Comparison of ENCODE assay signal across 16 cellular contexts in genomic region chr4:17029432-17029831, GRCh38.
DNase-seq lines count a peak whose midpoint lies in the region; ATAC-seq, FAIRE-seq and TF ChIP-seq lines count a peak whose summit lies in the region.
"Had no signal": no experiment of that assay in that cellular context is flagged by ENCODE, and none has a peak within 500 bp of the region (broad histone marks: within the 10 kb centered on the region; RNA-seq: fewer than 3 reads in every experiment).

No MANE protein-coding gene starts in this region.

- H3K79me2 ChIP-seq in keratinocyte (ENCODE audit: control insufficient read depth, insufficient read depth, low read length): no peaks in the 10 kb centered on the region

- H3K4me2 ChIP-seq in keratinocyte (ENCODE audit: control insufficient read depth, extremely low read depth, insufficient read depth, low read depth, low read length): no peak overlapping the region
- H3K4me2 ChIP-seq: BLaER1 had no signal

- POLR2A ChIA-PET in RWPE1 (lab: Yijun Ruan, JAX; ENCODE audit: low non-redundant PET): no interaction called here

- dilution Hi-C loops in keratinocyte (cut with MboI; ENCODE audit: extremely low pct_ligation_motif_present, low sequenced_read_pairs): no loop called here

- intact Hi-C loops in sciatic nerve (cut with DNase I) (loop anchor here (5.0 kb wide), 1 partner anchor 1047 kb away; no protein-coding TSS in a partner anchor), uterus (cut with DNase I; ENCODE audit: low total_unique reads) (no loop called here)

- H3K9me3 ChIP-seq in keratinocyte (ENCODE audit: control insufficient read depth, low read depth, low read length) (no peaks in the 10 kb centered on the region), uterus (no peaks in the 10 kb centered on the region)
- H3K9me3 ChIP-seq: A549, BLaER1, Caco-2 had no signal

- H3K27me3 ChIP-seq in bronchial epithelial cell (ENCODE audit: control insufficient read depth, insufficient read depth, low read length): no peaks in the 10 kb centered on the region
- no peaks in the 10 kb centered on the region for H3K27me3 ChIP-seq in keratinocyte (ENCODE audit: control insufficient read depth, extremely low read depth, insufficient read depth, low read length)
- no peaks in the 10 kb centered on the region for H3K27me3 ChIP-seq in uterus
- H3K27me3 ChIP-seq: BLaER1 had no signal

- peak; percentile 66 for ATAC-seq in GM18867 (IDR thresholded peaks at IDR 0.05; ENCODE audit: unreplicated experiment)
- ATAC-seq in sciatic nerve: no peak
- no peak for ATAC-seq in GM18520 (IDR thresholded peaks at IDR 0.05; ENCODE audit: unreplicated experiment)
- ATAC-seq: A549 had no signal

- H2AFZ ChIP-seq in keratinocyte (ENCODE audit: control insufficient read depth, low read length): peak overlapping the region; percentile 8
- H2AFZ ChIP-seq: GM23248 had no signal

- H3K9ac ChIP-seq in keratinocyte (ENCODE audit: control insufficient read depth, extremely low read depth, insufficient read depth, low read length): no peak overlapping the region
- H3K9ac ChIP-seq: BLaER1, GM23248 had no signal

- no peak overlapping the region for H3K4me3 ChIP-seq in bronchial epithelial cell (ENCODE audit: low read depth, low read length)
- H3K4me3 ChIP-seq in keratinocyte (ENCODE audit: control insufficient read depth in 2 of 3, extremely low read depth in 1 of 3, insufficient read depth in 2 of 3, low read depth in 1 of 3, low read length in 3 of 3): no peak overlapping the region
- no peak overlapping the region for H3K4me3 ChIP-seq in uterus
- H3K4me3 ChIP-seq: A549, BLaER1, GM23248 had no signal

- H3K9me1 ChIP-seq in keratinocyte (ENCODE audit: control insufficient read depth, extremely low read depth, insufficient read depth, low read length): no peaks in the 10 kb centered on the region

- H3K27ac ChIP-seq in RWPE1 (peak overlapping the region; percentile 72), keratinocyte (ENCODE audit: control insufficient read depth, insufficient read depth, low read length) (peak overlapping the region; percentile 81), uterus (no peak overlapping the region)
- H3K27ac ChIP-seq: BLaER1 had no signal

- CTCF ChIA-PET in RWPE1 (lab: Yijun Ruan, JAX): no interaction called here

- no peak for DNase-seq in RWPE1 (ENCODE audit: low spot score)
- DNase-seq in bronchial epithelial cell (ENCODE audit: low read depth): no peak
- no peak for DNase-seq in keratinocyte (ENCODE audit: low read depth, low spot score)
- DNase-seq in sciatic nerve (ENCODE audit: low spot score): no peak
- no peak for DNase-seq in uterus
- DNase-seq: AML-193; Caco-2; CD8-positive, alpha-beta memory T cell; DMS53; GF-D8; GM23248; H7 had no signal

- H3K36me3 ChIP-seq in bronchial epithelial cell (ENCODE audit: control insufficient read depth, insufficient read depth, low read length) (no peaks in the 10 kb centered on the region), keratinocyte (ENCODE audit: control insufficient read depth in 2 of 2, extremely low read depth in 1 of 2, insufficient read depth in 2 of 2, low read length in 2 of 2) (no peaks in the 10 kb centered on the region), uterus (no peaks in the 10 kb centered on the region)
- H3K36me3 ChIP-seq: BLaER1 had no signal

- peaks cover 27% of the 10 kb centered on the region for H3K4me1 ChIP-seq in keratinocyte (ENCODE audit: control insufficient read depth, extremely low read depth, insufficient read depth, low read length)
- no peaks in the 10 kb centered on the region for H3K4me1 ChIP-seq in uterus
- H3K4me1 ChIP-seq: BLaER1, Caco-2 had no signal

- no peaks in the 10 kb centered on the region for H4K20me1 ChIP-seq in keratinocyte (ENCODE audit: control insufficient read depth, extremely low read depth, insufficient read depth, low read length)
- H4K20me1 ChIP-seq: BLaER1 had no signal

- no peak for TF ChIP-seq POLR2A in uterus (IDR thresholded peaks at IDR 0.05)

- TF ChIP-seq CTCF in RWPE1 (conservative IDR thresholded peaks at IDR 0.05; ENCODE audit: low read depth) (no peak), bronchial epithelial cell (IDR thresholded peaks at IDR 0.05; ENCODE audit: insufficient read depth, low read length, severe bottlenecking) (no peak), keratinocyte (optimal IDR thresholded peaks at IDR 0.05 in 1 of 3, IDR thresholded peaks at IDR 0.05 in 1 of 3, conservative IDR thresholded peaks at IDR 0.05 in 1 of 3; ENCODE audit: extremely low read depth in 1 of 3, insufficient read depth in 2 of 3, low read length in 3 of 3) (no peak), uterus (IDR thresholded peaks at IDR 0.05) (no peak)

- FAIRE-seq in bronchial epithelial cell (lab: Jason Lieb, UNC): peak; percentile 85
- FAIRE-seq in keratinocyte (lab: Jason Lieb, UNC): no peak
- FAIRE-seq: A549 had no signal

Comparison
In these comparisons a context has a peak if more than half of its experiments do, and no peak if none do; other contexts are left out.
1. H3K27ac ChIP-seq: peak in RWPE1 (single experiment) and keratinocyte (single experiment); none in uterus (0 of 2).